In the genomic region with DNA sequence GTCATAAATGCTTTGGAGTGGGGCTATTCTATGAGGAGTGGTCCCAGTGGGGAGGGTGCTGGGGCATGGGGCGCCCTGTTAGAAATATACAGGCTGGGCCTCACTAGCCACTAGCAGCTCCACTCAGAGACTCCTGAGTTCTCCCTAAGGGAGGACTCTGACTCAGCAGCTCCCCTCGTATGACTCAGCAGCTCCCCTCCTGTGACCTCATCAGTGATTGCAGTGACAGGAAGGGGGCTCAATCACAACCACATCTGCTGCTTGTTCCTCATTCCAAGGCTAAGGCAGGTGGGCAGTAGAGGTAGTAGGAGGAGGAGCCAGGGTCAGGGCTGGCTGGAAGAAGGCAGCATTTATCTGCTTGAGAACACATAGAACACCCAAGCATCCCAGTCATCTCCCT, we compare ENCODE assay signal across 8 cellular contexts. TPM values are rescaled to one million over a fixed set of nuclear protein-coding genes. Genes with fewer than 3 reads are reported as not detected.
A peak's percentile ranks its signal among the peaks of the same experiment; 100 is the strongest.
DNase-seq lines count a peak whose midpoint lies in the region; ATAC-seq and TF ChIP-seq lines count a peak whose summit lies in the region.

No MANE protein-coding gene starts in this region.

- H3K4me1 Mint-ChIP-seq in Calu3 (ENCODE audit: low read depth, unreplicated experiment) = no peaks in the 10 kb centered on the region

- DNase-seq in T1000 (lab: John Stamatoyannopoulos, UW) = peak; percentile 16
- peak; percentile 54 for DNase-seq in fibroblast of gingiva (ENCODE audit: low read depth)
- peak in 4 of 49 donors; percentile 9 to 35 (median 22) for DNase-seq in substantia nigra (lab: John Stamatoyannopoulos, UW)
- DNase-seq in HuH-7.5 (ENCODE audit: low spot score) = no peak
- no peak for DNase-seq in Calu3

- H3K9me3 Mint-ChIP-seq in Calu3 (ENCODE audit: low read depth, unreplicated experiment) = no peaks in the 10 kb centered on the region

- CTCF ChIA-PET in Calu3 (lab: Charles Lee) = interaction anchor here (0.6 kb wide), 1 partner anchor 10 kb away, joined by 3 read pairs; no protein-coding TSS in a partner anchor

- no peaks in the 10 kb centered on the region for H3K27me3 Mint-ChIP-seq in Calu3 (ENCODE audit: unreplicated experiment)

- no TSS peak for BruUV-seq in Calu3 (replicated peaks; lab: Mats Ljungman, UMichigan)

- ATAC-seq in GM18517 (IDR thresholded peaks at IDR 0.05; ENCODE audit: unreplicated experiment) (peak; percentile 57), HG03159 (IDR thresholded peaks at IDR 0.05; ENCODE audit: unreplicated experiment) (peak; percentile 72), GM21576 (IDR thresholded peaks at IDR 0.05; ENCODE audit: unreplicated experiment) (no peak)

- intact Hi-C loops in Calu3 (cut with micrococcal nuclease; ENCODE audit: unreplicated experiment) = no loop called here

- peaks cover 4% of the 10 kb centered on the region for H3K36me3 Mint-ChIP-seq in Calu3 (ENCODE audit: insufficient read depth, unreplicated experiment)

- no peak overlapping the region for H3K27ac Mint-ChIP-seq in Calu3 (ENCODE audit: unreplicated experiment)

- TF ChIP-seq CTCF in Calu3 (IDR thresholded peaks at IDR 0.05; ENCODE audit: unreplicated experiment) = no peak

- H3K27ac ChIP-seq in substantia nigra (ENCODE audit: low read depth, low read length, poor library complexity, severe bottlenecking) = peak overlapping the region; percentile 35

- H3K4me3 Mint-ChIP-seq in Calu3 (ENCODE audit: low read depth, unreplicated experiment) = no peak overlapping the region

RNA-seq across cellular contexts. Expression of gene RASSF2, which starts 28.0 kb away (rescaled TPM):
- 0.28 and 0.39 TPM in 2 replicates for total RNA-seq in Calu3 (2022)

Comparison
In these comparisons a context has a peak if more than half of its experiments do, and no peak if none do; other contexts are left out.
1. DNase-seq: peak in T1000 (single experiment) and fibroblast of gingiva (single experiment); none in HuH-7.5 (single experiment) and Calu3 (single experiment).